Comparison of ENCODE assay signal across 8 cellular contexts in the genomic region with DNA sequence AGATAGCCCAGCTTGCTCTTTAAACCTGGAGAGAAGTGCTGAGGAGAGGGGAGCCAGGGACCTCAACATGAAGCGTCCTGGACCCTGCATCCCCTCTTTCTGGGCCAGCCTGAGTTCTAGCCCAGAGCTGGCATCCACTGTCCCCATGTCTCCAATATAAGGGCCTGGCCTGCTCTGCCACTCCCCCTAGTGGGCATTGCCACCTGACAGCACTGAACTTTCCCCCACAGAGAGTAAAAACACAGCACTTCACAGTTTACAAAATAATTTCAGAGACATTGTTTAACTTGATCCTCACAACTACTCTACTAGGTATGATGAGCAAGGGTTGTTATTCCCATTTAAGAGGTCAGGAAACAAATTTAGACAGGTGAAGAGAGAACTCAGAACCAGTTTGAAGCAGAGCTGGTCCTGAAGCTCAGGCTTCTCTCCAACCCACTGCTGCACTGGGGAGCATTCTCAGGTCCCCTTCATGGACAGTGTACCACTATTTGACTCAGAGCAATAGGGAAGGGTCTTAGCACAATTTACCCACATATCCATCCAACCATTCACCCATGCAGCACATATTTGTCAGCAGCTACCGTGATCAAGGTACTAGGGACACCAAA.
DNase-seq lines count a peak whose midpoint lies in the region; ATAC-seq, FAIRE-seq and TF ChIP-seq lines count a peak whose summit lies in the region.

No MANE protein-coding gene starts in this region.

- peak; percentile 28 for FAIRE-seq in HepG2 (lab: Jason Lieb, UNC)

- RAD21 ChIA-PET in HCT116 (lab: Charles Lee; ENCODE audit: low non-redundant PET in 1 of 2, low total read pairs in 2 of 2, uncharacterized antibody in 2 of 2, unreplicated experiment in 2 of 2): no interaction called here

- BruUV-seq in HCT116 (replicated peaks; lab: Mats Ljungman, UMichigan) (no TSS peak), HepG2 (replicated peaks; lab: Mats Ljungman, UMichigan) (no TSS peak)

- H3K4me3 ChIP-seq in HCT116 (replicated peaks in 1 of 2; ENCODE audit: low read depth in 1 of 2, low read length in 2 of 2) (no peak overlapping the region), HepG2 (replicated peaks in 1 of 3; ENCODE audit: insufficient read depth in 1 of 3, low read depth in 2 of 3, low read length in 3 of 3) (no peak overlapping the region)

- peak; percentile 24 to 92 (median 78); a peak in 5 of 6 replicates for TF ChIP-seq CTCF in HCT116 (IDR thresholded peaks at IDR 0.05 in 2 of 3, conservative IDR thresholded peaks at IDR 0.05 in 1 of 3; ENCODE audit: borderline replicate concordance in 1 of 3, insufficient read depth in 1 of 3, low read depth in 2 of 3, low read length in 2 of 3)
- peak; percentile 71 for TF ChIP-seq CTCF in HepG2 (CRISPR knock-in tag; IDR thresholded peaks at IDR 0.05)

- H3K9ac ChIP-seq in HCT116 (ENCODE audit: low read length) (no peak overlapping the region), HepG2 (ENCODE audit: insufficient read depth, low read depth, low read length) (no peak overlapping the region)

- DNase-seq in SKM-1 treated with dmso at 0.1 percent for 144 hours (lab: John Stamatoyannopoulos, UW; ENCODE audit: unreplicated experiment) (peak; percentile 13), SKM-1 (lab: John Stamatoyannopoulos, UW; ENCODE audit: unreplicated experiment) (no peak), HCT116 (ENCODE audit: low read depth, low spot score) (peak; percentile 4), NCI-H2196 (lab: John Stamatoyannopoulos, UW; ENCODE audit: unreplicated experiment) (peak; percentile 56), T47D (ENCODE audit: low read depth in 1 of 2, low spot score in 1 of 2) (peak; percentile 32), HepG2 (ENCODE audit: low spot score) (peak; percentile 15), foreskin melanocyte (no peak)

- H3K9me3 ChIP-seq in HCT116 (ENCODE audit: control insufficient read depth in 1 of 2, insufficient read depth in 1 of 2, low read depth in 1 of 2, low read length in 2 of 2) (no peaks in the 10 kb centered on the region), HepG2 (ENCODE audit: low read length) (no peaks in the 10 kb centered on the region)

- H3K36me3 ChIP-seq in HCT116 (ENCODE audit: control insufficient read depth in 1 of 2, insufficient read depth in 2 of 2, low read length in 2 of 2) (no peaks in the 10 kb centered on the region), HepG2 (replicated peaks in 1 of 2; ENCODE audit: control insufficient read depth in 1 of 2, insufficient read depth in 2 of 2, low read length in 2 of 2) (no peaks in the 10 kb centered on the region)

- no peaks in the 10 kb centered on the region for H3K9me2 ChIP-seq in HCT116 (ENCODE audit: insufficient read depth)

- POLR2A ChIA-PET in HCT116 (lab: Charles Lee): no interaction called here
- POLR2A ChIA-PET in HepG2 (lab: Yijun Ruan, JAX): no interaction called here

- CTCF ChIA-PET in HCT116 (lab: Charles Lee): interaction anchor here (1.2 to 2.2 kb wide), 2 partner anchors 14 to 191 kb away, joined by 3 to 5 read pairs; no protein-coding TSS in a partner anchor
- CTCF ChIA-PET in HepG2 (lab: Yijun Ruan, JAX; ENCODE audit: low intra/inter-chr PET ratio, low total read pairs): no interaction called here

- no peak overlapping the region for H2AFZ ChIP-seq in HCT116 (ENCODE audit: low read depth, low read length, poor library complexity, severe bottlenecking)
- H2AFZ ChIP-seq in HepG2 (ENCODE audit: low read length): no peak overlapping the region

- no peak overlapping the region for H3K4me2 ChIP-seq in HCT116 (ENCODE audit: low read length)
- no peak overlapping the region for H3K4me2 ChIP-seq in HepG2 (ENCODE audit: low read depth, low read length)

- peak; percentile 64 for TF ChIP-seq RAD21 in HCT116 (IDR thresholded peaks at IDR 0.05; ENCODE audit: low read depth)
- TF ChIP-seq RAD21 in HepG2 (CRISPR knock-in tag; IDR thresholded peaks at IDR 0.05): 0 out of 2 replicates have a peak, but pooled peaks have one; percentile 31

- 4% methylated on average over 2 of the region's 2 CpGs for WGBS in HepG2 (ENCODE audit: low lambda C conversion rate)

- H4K20me1 ChIP-seq in HCT116 (ENCODE audit: insufficient read depth) (no peaks in the 10 kb centered on the region), HepG2 (ENCODE audit: insufficient read depth, low read length) (no peaks in the 10 kb centered on the region)

- peak; percentile 92 for ATAC-seq in HCT116
- peak; percentile 93 for ATAC-seq in HepG2
- no peak for ATAC-seq in GM21381 (IDR thresholded peaks at IDR 0.05; ENCODE audit: unreplicated experiment)

- in situ Hi-C loops in T47D (cut with HindIII; ENCODE audit: low pct_unique_long_range_greater_than_20kb, low sequenced_read_pairs) (no loop called here), HepG2 (cut with HindIII; ENCODE audit: extremely low pct_ligation_motif_present, low pct_unique_long_range_greater_than_20kb) (no loop called here)

- intact Hi-C loops in HCT116 (cut with micrococcal nuclease): no loop called here
- intact Hi-C loops in HepG2 (cut with micrococcal nuclease; ENCODE audit: unreplicated experiment): loop anchor here (10.0 kb wide), 1 partner anchor 167 kb away; a partner anchor contains a TSS

- no peaks in the 10 kb centered on the region for H3K4me1 ChIP-seq in HCT116 (ENCODE audit: control insufficient read depth in 1 of 2, insufficient read depth in 2 of 2, low read length in 2 of 2)
- no peaks in the 10 kb centered on the region for H3K4me1 ChIP-seq in HepG2 (ENCODE audit: insufficient read depth, low read length)

- TF ChIP-seq EP300 in HepG2 (IDR thresholded peaks at IDR 0.05; ENCODE audit: low read depth in 2 of 2, low read length in 2 of 2) (no peak), HepG2 (CRISPR knock-in tag; IDR thresholded peaks at IDR 0.05; ENCODE audit: borderline replicate concordance) (no peak)

- H3K27ac ChIP-seq in HCT116 (ENCODE audit: low read depth, low read length) (no peak overlapping the region), HepG2 (ENCODE audit: extremely low read length, insufficient read depth, low read length) (no peak overlapping the region)

- H3K27me3 ChIP-seq in HCT116 (ENCODE audit: insufficient read depth, low read length): peaks cover 17% of the 10 kb centered on the region
- no peaks in the 10 kb centered on the region for H3K27me3 ChIP-seq in HepG2 (ENCODE audit: control insufficient read depth in 1 of 2, insufficient read depth in 2 of 2, low read length in 2 of 2)

- TF ChIP-seq POLR2A in HCT116 (IDR thresholded peaks at IDR 0.05; ENCODE audit: borderline replicate concordance, extremely low read depth, insufficient read depth, insufficient read length): no peak
- TF ChIP-seq POLR2A in HepG2 (IDR thresholded peaks at IDR 0.05; ENCODE audit: insufficient read depth in 1 of 2, low read depth in 2 of 2, low read length in 2 of 2): no peak

- H3K79me2 ChIP-seq in HCT116 (ENCODE audit: insufficient read depth, low read length) (no peaks in the 10 kb centered on the region), HepG2 (ENCODE audit: insufficient read depth, low read length) (no peaks in the 10 kb centered on the region)

TF ChIP-seq in HCT116, 20 proteins besides CTCF, POLR2A, EP300 and RAD21 (continues in another document):
- TF ChIP-seq ELF1 (IDR thresholded peaks at IDR 0.05; ENCODE audit: borderline replicate concordance, low read depth): no peak
- TF ChIP-seq SIN3A (IDR thresholded peaks at IDR 0.05; ENCODE audit: low read depth): no peak
- TF ChIP-seq EGR1 (IDR thresholded peaks at IDR 0.05; ENCODE audit: low read depth): no peak
- TF ChIP-seq CEBPB (IDR thresholded peaks at IDR 0.05; ENCODE audit: low read depth): no peak
- no peak for TF ChIP-seq SRF (IDR thresholded peaks at IDR 0.05; ENCODE audit: low read depth)
- TF ChIP-seq ZFX (IDR thresholded peaks at IDR 0.05): no peak
- no peak for TF ChIP-seq FOSL1 (IDR thresholded peaks at IDR 0.05; ENCODE audit: low read depth)
- TF ChIP-seq YY1 (IDR thresholded peaks at IDR 0.05; ENCODE audit: extremely low read depth, insufficient replicate concordance, low read depth, low read length): no peak
- TF ChIP-seq CBX3 (IDR thresholded peaks at IDR 0.05; ENCODE audit: low read depth): no peak
- TF ChIP-seq POLR2AphosphoS5 (IDR thresholded peaks at IDR 0.05; ENCODE audit: low read depth, low read length): no peak
- TF ChIP-seq, protein P1, sequence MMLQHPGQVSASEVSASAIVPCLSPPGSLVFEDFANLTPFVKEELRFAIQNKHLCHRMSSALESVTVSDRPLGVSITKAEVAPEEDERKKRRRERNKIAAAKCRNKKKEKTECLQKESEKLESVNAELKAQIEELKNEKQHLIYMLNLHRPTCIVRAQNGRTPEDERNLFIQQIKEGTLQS (IDR thresholded peaks at IDR 0.05): no peak
- no peak for TF ChIP-seq EZH2 (IDR thresholded peaks at IDR 0.05)
- no peak for TF ChIP-seq ZNF274 (IDR thresholded peaks at IDR 0.05; ENCODE audit: low read depth, low read length)
- TF ChIP-seq EZH2phosphoT487 (IDR thresholded peaks at IDR 0.05; ENCODE audit: borderline replicate concordance): no peak

TF ChIP-seq in HepG2, 621 proteins besides CTCF, POLR2A, EP300 and RAD21:
- peak; percentile 98 for TF ChIP-seq PPARG (CRISPR knock-in tag; conservative IDR thresholded peaks at IDR 0.05)
- TF ChIP-seq ZNF101 (CRISPR knock-in tag; IDR thresholded peaks at IDR 0.05; ENCODE audit: borderline replicate concordance, low read depth): no peak
- TF ChIP-seq XRCC5 (optimal IDR thresholded peaks at IDR 0.05; ENCODE audit: low read length): peak; percentile 27
- peak; percentile 57; the same call in 1 of the 2 replicates for TF ChIP-seq SMC3 (IDR thresholded peaks at IDR 0.05; ENCODE audit: low read length)
- TF ChIP-seq MIER2 (CRISPR knock-in tag; IDR thresholded peaks at IDR 0.05): 0 out of 2 replicates have a peak, but pooled peaks have one; percentile 54
- TF ChIP-seq STAG1 (CRISPR knock-in tag; IDR thresholded peaks at IDR 0.05): peak; percentile 68
- peak; percentile 84; the same call in 1 of the 2 replicates for TF ChIP-seq RXRB (CRISPR knock-in tag; IDR thresholded peaks at IDR 0.05; ENCODE audit: borderline replicate concordance)
- TF ChIP-seq FOXA1 (IDR thresholded peaks at IDR 0.05): no peak
- no peak for TF ChIP-seq FOXA1 (CRISPR knock-in tag; IDR thresholded peaks at IDR 0.05)

Comparison
In these comparisons a context has a peak if more than half of its experiments do, and no peak if none do; other contexts are left out.
1. DNase-seq: peak in SKM-1 treated with dmso at 0.1 percent for 144 hours (single experiment), HCT116 (single experiment), NCI-H2196 (single experiment), T47D (2 of 2) and HepG2 (single experiment); none in SKM-1 (single experiment) and foreskin melanocyte (single experiment).